8 cellular contexts compared by ENCODE assay signal in genomic region chr19:42075364-42075615, GRCh38. TPM values are rescaled to one million over a fixed set of nuclear protein-coding genes. Genes with fewer than 3 reads are reported as not detected.
DNase-seq lines count a peak whose midpoint lies in the region; FAIRE-seq and TF ChIP-seq lines count a peak whose summit lies in the region.

No MANE protein-coding gene starts in this region.

- H2BK20ac ChIP-seq in H1 (ENCODE audit: low read length) = no peak overlapping the region

- H3K9me2 ChIP-seq in OCI-LY1 (ENCODE audit: low read depth, low read length) (no peaks in the 10 kb centered on the region), neural cell (ENCODE audit: insufficient read depth, low read length) (no peaks in the 10 kb centered on the region)

- H3K4ac ChIP-seq in H1 (replicated peaks; ENCODE audit: insufficient read length, low read depth, low read length) = peak overlapping the region; percentile 64

- H3K27ac ChIP-seq in OCI-LY1 (ENCODE audit: low read depth, low read length, poor library complexity, severe bottlenecking) (peak overlapping the region; percentile 69), H1 (ENCODE audit: low read depth, low read length) (peak overlapping the region; percentile 96), neural cell (ENCODE audit: low read length) (peak overlapping the region; percentile 99)

- 0 out of 2 replicates have a peak overlapping the region, but pooled peaks have one; percentile 97 for H2BK15ac ChIP-seq in H1 (ENCODE audit: low read length)

- CTCF ChIA-PET in H1 (lab: Charles Lee; ENCODE audit: partially characterized antibody) = no interaction called here

- peaks cover 21% of the 10 kb centered on the region for H3K79me2 ChIP-seq in OCI-LY1 (ENCODE audit: insufficient read depth, low read length)
- H3K79me2 ChIP-seq in H1 (ENCODE audit: control insufficient read depth in 1 of 2, insufficient read depth in 2 of 2, low read length in 2 of 2) = peaks cover 22 to 34% of the 10 kb centered on the region in 2 experiments
- H3K79me2 ChIP-seq in neural cell (replicated peaks; ENCODE audit: insufficient read depth, low read length) = peaks cover 38% of the 10 kb centered on the region

- no peak for TF ChIP-seq POLR2A in H1 (IDR thresholded peaks at IDR 0.05; ENCODE audit: control extremely low read depth in 1 of 2, low read depth in 2 of 2, low read length in 2 of 2)

- H2AFZ ChIP-seq in OCI-LY1 (ENCODE audit: low read length) (0 out of 2 replicates have a peak overlapping the region, but pooled peaks have one; percentile 1), H1 (ENCODE audit: low read length) (peak overlapping the region; percentile 23; the same call in 1 of the 2 replicates), neural cell (ENCODE audit: low read depth, low read length) (peak overlapping the region; percentile 92)

- H3F3A ChIP-seq in OCI-LY1 (ENCODE audit: insufficient read depth, low read length) = no peaks in the 10 kb centered on the region
- no peaks in the 10 kb centered on the region for H3F3A ChIP-seq in neural cell (ENCODE audit: insufficient read depth, low read length, poor library complexity, severe bottlenecking)

- no peak for FAIRE-seq in H1 (lab: Jason Lieb, UNC)

- H3K36me3 ChIP-seq in OCI-LY1 (ENCODE audit: insufficient read depth, low read length) = peaks cover 25% of the 10 kb centered on the region
- H3K36me3 ChIP-seq in H1 (ENCODE audit: control insufficient read depth in 2 of 4, insufficient read depth in 4 of 4, low read length in 3 of 4) = peaks cover 17 to 20% (median 20%) of the 10 kb centered on the region in 4 experiments; a peak in 7 of 8 replicates
- no peaks in the 10 kb centered on the region for H3K36me3 ChIP-seq in neural cell (ENCODE audit: insufficient read depth, low read length)

- peak overlapping the region; percentile 85 for H4K5ac ChIP-seq in H1 (ENCODE audit: insufficient read length, low read depth, low read length)

- POLR2A ChIA-PET in H1 (lab: Charles Lee; ENCODE audit: partially characterized antibody) = interaction anchor here (1.6 kb wide), 1 partner anchor 116 kb away, joined by 5 read pairs; the partner anchor contains the start of gene RABAC1

- DNase-seq in H1 (ENCODE audit: low read depth in 1 of 2, low spot score in 2 of 2) (no peak), NCI-H748 (lab: John Stamatoyannopoulos, UW; ENCODE audit: unreplicated experiment) (no peak), iPS-NIHi7 (ENCODE audit: extremely low spot score) (no peak), dermis blood vessel endothelial cell (no peak)
- no peak for DNase-seq in activated CD4-positive, alpha-beta T cell treated with anti-CD3 and anti-CD28 coated beads, Interleukin-2, amount 50 U/mL, for 48 hours

- H2AK5ac ChIP-seq in H1 (ENCODE audit: low read depth, low read length) = peak overlapping the region; percentile 86; the same call in 1 of the 2 replicates

- H3K4me3 ChIP-seq in GM12875 (ENCODE audit: low read depth, low read length) (peak overlapping the region; percentile 89), OCI-LY1 (ENCODE audit: low read depth, low read length, poor library complexity, severe bottlenecking) (peak overlapping the region; percentile 72), H1 (ENCODE audit: extremely low read depth in 1 of 4, insufficient read depth in 2 of 4, low read depth in 3 of 4, low read length in 4 of 4) (peak overlapping the region; percentile 44 to 82 (median 66)), neural cell (ENCODE audit: low read length) (peak overlapping the region; percentile 76)

- H3K79me1 ChIP-seq in H1 (ENCODE audit: low read depth, low read length) = peaks cover 16% of the 10 kb centered on the region

- H3K4me2 ChIP-seq in OCI-LY1 (ENCODE audit: low read length) (peak overlapping the region; percentile 88), H1 (ENCODE audit: insufficient read depth in 1 of 2, low read depth in 2 of 2, low read length in 2 of 2) (peak overlapping the region; percentile 76 to 97), neural cell (ENCODE audit: low read length) (peak overlapping the region; percentile 99)

- no peak for TF ChIP-seq CTCF in GM12875 (IDR thresholded peaks at IDR 0.05; ENCODE audit: borderline replicate concordance, insufficient read depth, low read depth, low read length)
- TF ChIP-seq CTCF in OCI-LY1 (IDR thresholded peaks at IDR 0.05; ENCODE audit: low read length) = no peak
- TF ChIP-seq CTCF in H1 (IDR thresholded peaks at IDR 0.05; ENCODE audit: control extremely low read depth in 1 of 3, insufficient read depth in 1 of 3, low read depth in 1 of 3, low read length in 3 of 3) = no peak
- TF ChIP-seq CTCF in neural cell (IDR thresholded peaks at IDR 0.05; ENCODE audit: poor library complexity, severe bottlenecking) = no peak

- no peak overlapping the region for H3K23ac ChIP-seq in H1 (ENCODE audit: insufficient read length)

- peaks cover 22% of the 10 kb centered on the region for H3K4me1 ChIP-seq in OCI-LY1 (ENCODE audit: insufficient read depth, low read length, severe bottlenecking)
- peaks cover 0 to 6% (median 2%) of the 10 kb centered on the region in 4 experiments; a peak in 5 of 7 replicates for H3K4me1 ChIP-seq in H1 (replicated peaks in 1 of 4; ENCODE audit: control insufficient read depth in 3 of 4, insufficient read depth in 4 of 4, low read length in 3 of 4)

- TF ChIP-seq RAD21 in H1 (IDR thresholded peaks at IDR 0.05 in 1 of 2, conservative IDR thresholded peaks at IDR 0.05 in 1 of 2; ENCODE audit: low read depth in 2 of 2, low read length in 2 of 2) = no peak
- TF ChIP-seq RAD21 in neural cell (conservative IDR thresholded peaks at IDR 0.05) = no peak

- H4K91ac ChIP-seq in H1 (replicated peaks; ENCODE audit: insufficient read length, low read length) = peak overlapping the region; percentile 95

- H4K20me1 ChIP-seq in OCI-LY1 (ENCODE audit: insufficient read depth, low read length) (no peaks in the 10 kb centered on the region), H1 (replicated peaks in 1 of 2; ENCODE audit: control insufficient read depth in 1 of 2, insufficient read depth in 2 of 2, low read length in 2 of 2) (peaks cover 21 to 31% of the 10 kb centered on the region in 2 experiments), neural cell (ENCODE audit: insufficient read depth) (no peaks in the 10 kb centered on the region)

- peaks cover 21% of the 10 kb centered on the region for H3K23me2 ChIP-seq in H1 (ENCODE audit: low read depth, low read length)

- peak overlapping the region; percentile 99 for H2BK5ac ChIP-seq in H1 (ENCODE audit: low read depth, low read length)

- peak overlapping the region; percentile 78 for H3K56ac ChIP-seq in H1 (replicated peaks; ENCODE audit: insufficient read length, low read depth, low read length)

- peak overlapping the region; percentile 100; the same call in 1 of the 2 replicates for H4K8ac ChIP-seq in H1 (ENCODE audit: extremely low read depth, insufficient read depth, low read length)

- H3K27me3 ChIP-seq in OCI-LY1 (ENCODE audit: insufficient read depth, low read length) = no peaks in the 10 kb centered on the region
- no peaks in the 10 kb centered on the region for H3K27me3 ChIP-seq in H1 (replicated peaks in 1 of 4; ENCODE audit: control insufficient read depth in 3 of 4, extremely low read depth in 1 of 4, insufficient read depth in 3 of 4, low read length in 3 of 4)
- H3K27me3 ChIP-seq in neural cell (ENCODE audit: insufficient read depth, low read depth, low read length) = no peaks in the 10 kb centered on the region

- H2BK12ac ChIP-seq in H1 (ENCODE audit: low read depth, low read length) = peak overlapping the region; percentile 98; the same call in 1 of the 2 replicates

- peak overlapping the region; percentile 90 for H3K9ac ChIP-seq in OCI-LY1 (ENCODE audit: low read length)
- H3K9ac ChIP-seq in H1 (replicated peaks in 1 of 4; ENCODE audit: extremely low read depth in 1 of 4, low read depth in 3 of 4, low read length in 3 of 4) = peak overlapping the region; percentile 41 to 97 (median 93)
- H3K9ac ChIP-seq in neural cell (ENCODE audit: low read length) = peak overlapping the region; percentile 93

- WGBS in H1 (ENCODE audit: extremely low coverage in 1 of 2, insufficient coverage in 1 of 2, insufficient read length in 1 of 2, insufficient replicate concordance in 2 of 2, low coverage in 1 of 2, low lambda C conversion rate in 2 of 2, missing lambda C conversion rate in 1 of 2), 2 experiments = 27% methylated on average over 3 of the region's 3 CpGs; no CpG with 5 or more reads in 1 of the 2 experiments

- H3K14ac ChIP-seq in H1 (ENCODE audit: insufficient read length) = peak overlapping the region; percentile 31

- peak overlapping the region; percentile 99 for H3K18ac ChIP-seq in H1 (ENCODE audit: extremely low read depth, low read length)

- H2BK120ac ChIP-seq in H1 (replicated peaks; ENCODE audit: low read depth, low read length) = no peak overlapping the region

- H3K9me3 ChIP-seq in OCI-LY1 (ENCODE audit: low read length) (no peaks in the 10 kb centered on the region), H1 (ENCODE audit: insufficient read depth in 2 of 2, low read depth in 1 of 2, low read length in 1 of 2) (no peaks in the 10 kb centered on the region), neural cell (ENCODE audit: low read length) (no peaks in the 10 kb centered on the region)

- no peak for TF ChIP-seq EP300 in H1 (IDR thresholded peaks at IDR 0.05; ENCODE audit: borderline replicate concordance in 1 of 2, low read depth in 2 of 2, low read length in 2 of 2)
- no peak for TF ChIP-seq EP300 in neural cell (conservative IDR thresholded peaks at IDR 0.05; ENCODE audit: poor library complexity, severe bottlenecking)

RNA-seq across cellular contexts. Expression of gene ZNF574, which starts 0.7 kb away (rescaled TPM):
- total RNA-seq in H1 (2021; fragmentation: NEBNext Ultra II Directional; extraction: Animal tissue kit (Norgen Biotek cat#: 25700)) = 27.0 and 28.6 TPM in 2 replicates
- polyA plus RNA-seq in H1 (2011; rRNA removed) (38.8 and 53.8 TPM in 2 replicates), neural cell (7.0 and 11.0 TPM in 2 replicates)
- 27.7 TPM for polyA plus RNA-seq in H1 (2011; cell fraction: cytosol; rRNA removed)
- 31.4 TPM for polyA plus RNA-seq in H1 (2011; cell fraction: nucleus; rRNA removed)
- 12.2 to 27.2 TPM (median 24.2 TPM) in 4 replicates for polyA plus RNA-seq in H1 (2012, experiment 1 of 2)
- 22.8 TPM for polyA plus RNA-seq in H1 (2012, experiment 2 of 2)
- polyA plus RNA-seq in H1 (2013, experiment 1 of 2) = 13.2 TPM
- polyA plus RNA-seq in H1 (2013, experiment 2 of 2) = 11.9 TPM
- 41.6 and 41.8 TPM in 2 replicates for polyA minus RNA-seq in H1 (2011; rRNA and poly(A)+ RNA removed)
- polyA minus RNA-seq in H1 (2011; cell fraction: cytosol; rRNA and poly(A)+ RNA removed) = 35.7 TPM
- polyA minus RNA-seq in H1 (2011; cell fraction: nucleus; rRNA and poly(A)+ RNA removed) = 29.8 TPM
- 27.1 and 29.7 TPM in 2 replicates for polyA minus RNA-seq in neural cell
- total RNA-seq in dermis blood vessel endothelial cell = 17.3 and 17.4 TPM in 2 replicates

RNA-seq across cellular contexts. Expression of gene GRIK5, which starts 5.3 kb away (rescaled TPM):
- total RNA-seq in H1 (2021; fragmentation: NEBNext Ultra II Directional; extraction: Animal tissue kit (Norgen Biotek cat#: 25700)) = 42.9 and 45.1 TPM in 2 replicates
- polyA plus RNA-seq in H1 (2011; rRNA removed) (17.8 and 25.3 TPM in 2 replicates), neural cell (22.4 and 28.3 TPM in 2 replicates)
- 14.1 TPM for polyA plus RNA-seq in H1 (2011; cell fraction: cytosol; rRNA removed)
- polyA plus RNA-seq in H1 (2011; cell fraction: nucleus; rRNA removed) = 57.6 TPM
- 29.3 to 50.3 TPM (median 45.8 TPM) in 4 replicates for polyA plus RNA-seq in H1 (2012, experiment 1 of 2)
- polyA plus RNA-seq in H1 (2012, experiment 2 of 2) = 31.9 TPM
- polyA plus RNA-seq in H1 (2013, experiment 1 of 2) = 28.4 TPM
- 28.1 TPM for polyA plus RNA-seq in H1 (2013, experiment 2 of 2)
- 23.8 and 25.7 TPM in 2 replicates for polyA minus RNA-seq in H1 (2011; rRNA and poly(A)+ RNA removed)
- polyA minus RNA-seq in H1 (2011; cell fraction: cytosol; rRNA and poly(A)+ RNA removed) = 22.3 TPM
- polyA minus RNA-seq in H1 (2011; cell fraction: nucleus; rRNA and poly(A)+ RNA removed) = 21.2 TPM
- 25.6 and 26.6 TPM in 2 replicates for polyA minus RNA-seq in neural cell
- 0.05 and 0.17 TPM in 2 replicates for total RNA-seq in dermis blood vessel endothelial cell

RNA-seq across cellular contexts. Expression of gene POU2F2, which starts 57.0 kb away (rescaled TPM):
- total RNA-seq in H1 (2021; fragmentation: NEBNext Ultra II Directional; extraction: Animal tissue kit (Norgen Biotek cat#: 25700)) = 6.1 and 7.2 TPM in 2 replicates
- polyA plus RNA-seq in H1 (2011; rRNA removed) (5.0 and 7.3 TPM in 2 replicates), neural cell (7.7 and 12.4 TPM in 2 replicates)
- polyA plus RNA-seq in H1 (2011; cell fraction: cytosol; rRNA removed) = 4.2 TPM
- polyA plus RNA-seq in H1 (2011; cell fraction: nucleus; rRNA removed) = 22.7 TPM
- polyA plus RNA-seq in H1 (2012, experiment 1 of 2) = 6.2 to 8.0 TPM (median 7.3 TPM) in 4 replicates
- polyA plus RNA-seq in H1 (2012, experiment 2 of 2) = 2.7 TPM
- polyA plus RNA-seq in H1 (2013, experiment 1 of 2) = 14.6 TPM
- 10.8 TPM for polyA plus RNA-seq in H1 (2013, experiment 2 of 2)
- 1.3 and 2.0 TPM in 2 replicates for polyA minus RNA-seq in H1 (2011; rRNA and poly(A)+ RNA removed)
- 1.3 TPM for polyA minus RNA-seq in H1 (2011; cell fraction: cytosol; rRNA and poly(A)+ RNA removed)
- polyA minus RNA-seq in H1 (2011; cell fraction: nucleus; rRNA and poly(A)+ RNA removed) = 5.9 TPM
- polyA minus RNA-seq in neural cell = 10.7 and 18.9 TPM in 2 replicates
- total RNA-seq in dermis blood vessel endothelial cell = 0.17 and 0.56 TPM in 2 replicates

Comparison
In these comparisons a context has a peak if more than half of its experiments do, and no peak if none do; other contexts are left out.
1. H2AFZ ChIP-seq: peak in every context shown above with its lines; median percentile 92 in neural cell; 23 in H1; 1 in OCI-LY1.
2. RNA of gene GRIK5, which starts 5.3 kb away (total RNA-seq): 42.9 to 45.1 TPM in H1; 0.05 to 0.17 TPM in dermis blood vessel endothelial cell; every median in the first group is over 10 times any median in the second.
3. Peak in every context shown above with its lines, with median percentiles within 50 percentile points of each other: H3K4me3 ChIP-seq, H3K27ac ChIP-seq, H3K4me2 ChIP-seq and H3K9ac ChIP-seq.